18 cellular contexts compared by ENCODE assay signal in the genomic region with DNA sequence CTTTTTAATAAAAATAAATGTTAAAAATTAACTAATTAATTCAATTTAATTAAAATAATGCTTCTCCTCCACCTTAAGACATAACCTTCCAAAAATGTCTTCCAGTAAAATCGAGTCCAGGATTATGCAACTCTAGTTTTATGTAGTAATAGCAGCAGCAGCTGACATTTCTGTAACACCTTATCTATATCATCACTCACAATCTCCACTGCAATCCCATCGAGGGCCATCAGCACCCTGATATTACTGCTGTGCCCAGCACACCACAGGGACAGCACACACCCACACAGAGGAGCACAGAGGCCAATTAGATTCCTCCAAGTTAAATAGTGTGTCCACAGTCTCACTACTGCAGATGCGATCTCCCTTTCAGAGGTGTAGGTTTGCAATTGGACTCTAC. TPM values are rescaled to one million over a fixed set of nuclear protein-coding genes. Genes with fewer than 3 reads are reported as not detected.
A peak's percentile ranks its signal among the peaks of the same experiment; 100 is the strongest.
DNase-seq lines count a peak whose midpoint lies in the region; ATAC-seq and TF ChIP-seq lines count a peak whose summit lies in the region.
"Had no signal": no experiment of that assay in that cellular context is flagged by ENCODE, and none has a peak within 500 bp of the region (broad histone marks: within the 10 kb centered on the region; RNA-seq: fewer than 3 reads in every experiment).

No MANE protein-coding gene starts in this region.

- POLR2A ChIA-PET in MCF 10A (lab: Yijun Ruan, JAX) = interaction anchor here (0.5 to 1.3 kb wide), 4 partner anchors 10 to 196 kb away, joined by 3 to 5 read pairs (median 4); no protein-coding TSS in a partner anchor

- no peaks in the 10 kb centered on the region for H4K20me1 ChIP-seq in BLaER1 treated with 17β-estradiol and CSF1 and Interleukin-3, amounts not matched to agents 10 nM and 100 nM

- peaks cover 0 to 7% (median 0%) of the 10 kb centered on the region in 11 experiments; a peak in 2 of 22 replicates for H3K36me3 ChIP-seq in BLaER1 treated with 17β-estradiol and CSF1 and Interleukin-3, amounts not matched to agents 10 nM and 100 nM
- H3K36me3 ChIP-seq in left lung = no peaks in the 10 kb centered on the region
- no peaks in the 10 kb centered on the region for H3K36me3 ChIP-seq in gastrocnemius medialis
- H3K36me3 ChIP-seq: HAP-1 had no signal

- peak overlapping the region; percentile 21 for H3K27ac Mint-ChIP-seq in MCF 10A (ENCODE audit: low read depth, unreplicated experiment)
- H3K27ac Mint-ChIP-seq: activated naive CD8-positive, alpha-beta T cell; effector memory CD8-positive, alpha-beta T cell had no signal

- H3K27me3 Mint-ChIP-seq in MCF 10A (ENCODE audit: insufficient read depth, unreplicated experiment) = peaks cover 3% of the 10 kb centered on the region
- H3K27me3 Mint-ChIP-seq: activated naive CD8-positive, alpha-beta T cell; effector memory CD8-positive, alpha-beta T cell had no signal

- H3K4me1 ChIP-seq in BLaER1 treated with 17β-estradiol and CSF1 and Interleukin-3, amounts not matched to agents 10 nM and 100 nM = peaks cover 77 to 89% (median 81%) of the 10 kb centered on the region in 10 experiments
- H3K4me1 ChIP-seq in left lung (peaks cover 42 to 61% of the 10 kb centered on the region in 2 donors), gastrocnemius medialis (peaks cover 35 to 36% of the 10 kb centered on the region in 2 donors)
- H3K4me1 ChIP-seq: HAP-1 had no signal

- ATAC-seq in left lung (no peak), gastrocnemius medialis (no peak), HG03442 (IDR thresholded peaks at IDR 0.05; ENCODE audit: unreplicated experiment) (no peak), GM18511 (IDR thresholded peaks at IDR 0.05; ENCODE audit: unreplicated experiment) (no peak), GM21737 (IDR thresholded peaks at IDR 0.05; ENCODE audit: unreplicated experiment) (no peak)
- ATAC-seq: activated T-cell treated with anti-CD3 and anti-CD28 coated beads, Interleukin-2, amount 50 U/mL, for 4 hours; effector memory CD8-positive, alpha-beta T cell had no signal

- peaks cover 1% of the 10 kb centered on the region for H3K9me3 Mint-ChIP-seq in MCF 10A (ENCODE audit: unreplicated experiment)
- H3K9me3 Mint-ChIP-seq: activated T-cell treated with anti-CD3 and anti-CD28 coated beads, Interleukin-2, amount 50 U/mL, for 4 hours had no signal

- no TSS peak for BruUV-seq in MCF 10A (replicated peaks; lab: Mats Ljungman, UMichigan)

- no peak overlapping the region for H3K4me3 Mint-ChIP-seq in MCF 10A (ENCODE audit: unreplicated experiment)
- H3K4me3 Mint-ChIP-seq: activated naive CD8-positive, alpha-beta T cell; activated T-cell treated with anti-CD3 and anti-CD28 coated beads, Interleukin-2, amount 50 U/mL, for 4 hours; effector memory CD8-positive, alpha-beta T cell had no signal

- no peak for TF ChIP-seq POLR2A in gastrocnemius medialis (IDR thresholded peaks at IDR 0.05)

- peak overlapping the region; percentile 45 to 86 (median 79); a peak in 20 of 22 replicates for H3K27ac ChIP-seq in BLaER1 treated with 17β-estradiol and CSF1 and Interleukin-3, amounts not matched to agents 10 nM and 100 nM
- peak overlapping the region; percentile 82 to 87 for H3K27ac ChIP-seq in left lung
- peak overlapping the region; percentile 78 to 83 (median 80) for H3K27ac ChIP-seq in gastrocnemius medialis

- H3K9ac ChIP-seq in BLaER1 treated with 17β-estradiol and CSF1 and Interleukin-3, amounts not matched to agents 10 nM and 100 nM = peak overlapping the region in 9 of 11 experiments; percentile 50 to 73 (median 60); a peak in 17 of 22 replicates

- TF ChIP-seq CTCF in MCF 10A (IDR thresholded peaks at IDR 0.05; ENCODE audit: unreplicated experiment) (no peak), left lung (IDR thresholded peaks at IDR 0.05) (no peak), gastrocnemius medialis (IDR thresholded peaks at IDR 0.05 in 4 of 5, conservative IDR thresholded peaks at IDR 0.05 in 1 of 5) (no peak)

- H3K4me1 Mint-ChIP-seq in MCF 10A (ENCODE audit: insufficient read depth, unreplicated experiment) = peaks cover 28% of the 10 kb centered on the region

- peak overlapping the region; percentile 65 to 87 (median 81) for H3K4me2 ChIP-seq in BLaER1 treated with 17β-estradiol and CSF1 and Interleukin-3, amounts not matched to agents 10 nM and 100 nM

- H3K27me3 ChIP-seq in BLaER1 treated with 17β-estradiol and CSF1 and Interleukin-3, amounts not matched to agents 10 nM and 100 nM = no peaks in the 10 kb centered on the region
- no peaks in the 10 kb centered on the region for H3K27me3 ChIP-seq in left lung
- H3K27me3 ChIP-seq in gastrocnemius medialis = no peaks in the 10 kb centered on the region

- H3K36me3 Mint-ChIP-seq in MCF 10A (ENCODE audit: insufficient read depth, unreplicated experiment) = no peaks in the 10 kb centered on the region
- H3K36me3 Mint-ChIP-seq: activated naive CD8-positive, alpha-beta T cell had no signal

- H3K9me3 ChIP-seq in BLaER1 treated with 17β-estradiol and CSF1 and Interleukin-3, amounts not matched to agents 10 nM and 100 nM (replicated peaks in 1 of 11) = peaks cover 10 to 30% (median 22%) of the 10 kb centered on the region in 11 experiments; a peak in 20 of 22 replicates
- no peaks in the 10 kb centered on the region for H3K9me3 ChIP-seq in left lung
- no peaks in the 10 kb centered on the region for H3K9me3 ChIP-seq in gastrocnemius medialis
- H3K9me3 ChIP-seq: HAP-1 had no signal

- CTCF ChIA-PET in MCF 10A (lab: Yijun Ruan, JAX) = interaction anchor here (0.5 to 0.9 kb wide), 3 partner anchors 26 to 186 kb away, joined by 3 read pairs; no protein-coding TSS in a partner anchor

- peak; percentile 39 for DNase-seq in MCF 10A (ENCODE audit: unreplicated experiment)
- DNase-seq in left lung = no peak
- DNase-seq in gastrocnemius medialis = no peak
- no peak for DNase-seq in putamen (ENCODE audit: low spot score)
- DNase-seq: activated CD4-positive, alpha-beta T cell treated with anti-CD3 and anti-CD28 coated beads, Interleukin-2, amount 50 U/mL, for 4 hours; activated T-cell treated with anti-CD3 and anti-CD28 coated beads, Interleukin-2, amount 50 U/mL, for 4 hours; caudate nucleus; COR-L47; effector memory CD8-positive, alpha-beta T cell; foreskin fibroblast; NCI-H187; NCI-H524 treated with DMSO at 0.1 percent for 48 hours had no signal

- intact Hi-C loops in MCF 10A (cut with micrococcal nuclease) = no loop called here
- intact Hi-C loops in left lung (cut with DNase I) = no loop called here
- intact Hi-C loops in gastrocnemius medialis (cut with DNase I; ENCODE audit: low total_unique reads) = loop anchor here (1.0 kb wide), 1 partner anchor 48 kb away; no protein-coding TSS in a partner anchor

- in situ Hi-C loops in gastrocnemius medialis (cut with MboI; ENCODE audit: low sequenced_read_pairs in 4 of 4) = no loop called here

- H3K4me3 ChIP-seq in BLaER1 treated with 17β-estradiol and CSF1 and Interleukin-3, amounts not matched to agents 10 nM and 100 nM = peak overlapping the region in 2 of 10 experiments; percentile 15 to 31; a peak in 2 of 20 replicates
- H3K4me3 ChIP-seq in left lung = no peak overlapping the region
- H3K4me3 ChIP-seq in gastrocnemius medialis = no peak overlapping the region
- H3K4me3 ChIP-seq: HAP-1 had no signal

RNA-seq across cellular contexts. Expression of a gene that starts 2.9 kb away (rescaled TPM):
- 0.89 and 1.6 TPM in 2 replicates for total RNA-seq in MCF 10A (2022)
- total RNA-seq in left lung = 10 to 100 TPM; 44.7 to 57.1 TPM
- total RNA-seq in gastrocnemius medialis = 10 to 100 TPM in 2 of 4 donors, 1 to 10 TPM in 2; 6.3 to 14.4 (median 10.8) TPM
